22 cellular contexts compared by ENCODE assay signal in the genomic region with DNA sequence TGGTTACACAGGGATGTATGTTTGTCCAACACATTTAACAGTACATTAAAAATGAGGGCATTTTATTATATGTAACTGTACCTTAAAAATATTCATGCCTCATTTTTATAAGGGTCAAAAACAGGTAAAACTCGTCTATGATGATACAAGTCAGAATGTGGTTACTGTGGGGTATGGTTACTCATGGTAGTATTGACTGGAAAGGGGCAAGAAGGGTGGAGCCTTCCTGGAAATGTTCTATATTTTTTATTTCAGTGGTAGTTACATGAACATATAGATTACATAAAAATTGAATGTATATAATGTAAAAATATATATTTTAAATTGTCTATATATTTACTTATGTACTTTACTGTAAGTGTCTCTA.
A peak's percentile ranks its signal among the peaks of the same experiment; 100 is the strongest.
DNase-seq lines count a peak whose midpoint lies in the region; ATAC-seq and TF ChIP-seq lines count a peak whose summit lies in the region.
"Had no signal": no experiment of that assay in that cellular context is flagged by ENCODE, and none has a peak within 500 bp of the region (broad histone marks: within the 10 kb centered on the region; RNA-seq: fewer than 3 reads in every experiment).

No MANE protein-coding gene starts in this region.

- H3K79me2 ChIP-seq in KMS-11 (ENCODE audit: insufficient read depth, low read depth) = no peaks in the 10 kb centered on the region

- H3K36me3 ChIP-seq in KMS-11 (ENCODE audit: insufficient read depth) = no peaks in the 10 kb centered on the region
- H3K36me3 ChIP-seq in heart left ventricle = no peaks in the 10 kb centered on the region

- DNase-seq in activated CD4-positive, alpha-beta T cell treated with anti-CD3 and anti-CD28 coated beads for 36 hours = no peak
- DNase-seq in activated CD4-positive, alpha-beta T cell treated with anti-CD3 and anti-CD28 coated beads for 4 hours = no peak
- DNase-seq in immature natural killer cell (no peak), NCI-H748 (lab: John Stamatoyannopoulos, UW; ENCODE audit: unreplicated experiment) (no peak), anterior cingulate cortex (lab: John Stamatoyannopoulos, UW) (no peak), heart left ventricle (no peak)
- DNase-seq: 8988T; activated CD8-positive, alpha-beta memory T cell treated with anti-CD3 and anti-CD28 coated beads for 24 hours; activated gamma-delta T cell treated with Interleukin-2 at 50 U/mL for 16 hours; body of pancreas; GM23248; hypothalamus; kidney; NCI-H1092; NCI-H2081; stimulated activated CD4-positive, alpha-beta T cell treated with anti-CD3 and anti-CD28 coated beads, Interleukin-4, amount 100 ng/mL, for 1 hour had no signal

- H3K4me1 ChIP-seq in KMS-11 (ENCODE audit: low read depth, poor library complexity, severe bottlenecking) = peaks cover 63% of the 10 kb centered on the region
- peaks cover 0 to 38% (median 22%) of the 10 kb centered on the region in 12 donors for H3K4me1 ChIP-seq in heart left ventricle

- no peaks in the 10 kb centered on the region for H4K20me1 ChIP-seq in KMS-11 (ENCODE audit: insufficient read depth)

- 89 to 95% (median 92%) methylated on average over 1 of the region's 1 CpG for WGBS in heart left ventricle, 4 donors

- H3K27ac Mint-ChIP-seq in activated CD4-positive, alpha-beta T cell treated with anti-CD3 and anti-CD28 coated beads for 36 hours = peak overlapping the region; percentile 100
- peak overlapping the region; percentile 99 for H3K27ac Mint-ChIP-seq in activated T-helper 17 cell treated with anti-CD3 and anti-CD28 coated beads, Interleukin-2, amount 50 U/mL, for 72 hours
- peak overlapping the region; percentile 3 to 77 (median 44) for H3K27ac Mint-ChIP-seq in immature natural killer cell
- H3K27ac Mint-ChIP-seq: progenitor cell of endocrine pancreas had no signal

- H3K4me2 ChIP-seq in KMS-11 = peak overlapping the region; percentile 19; the same call in 1 of the 2 replicates

- H3K4me3 ChIP-seq in KMS-11 (IDR thresholded peaks at IDR 0.05; ENCODE audit: insufficient read depth, low read depth, low read length) (no peak overlapping the region), heart left ventricle (no peak overlapping the region)
- H3K4me3 ChIP-seq: body of pancreas, coronary artery, GM23248, K562, skin epidermis had no signal

- H3K27ac ChIP-seq in KMS-11 (no peak overlapping the region), heart left ventricle (no peak overlapping the region)
- H3K27ac ChIP-seq: body of pancreas, coronary artery, GM23248 had no signal

- intact Hi-C loops in activated CD4-positive, alpha-beta T cell treated with anti-CD3 and anti-CD28 coated beads for 36 hours (cut with DNase I, micrococcal nuclease) = loop anchor here (1.0 to 5.0 kb wide), 6 partner anchors 14 to 100 kb away; a partner anchor contains a TSS
- intact Hi-C loops in heart left ventricle (cut with DNase I) = no loop called here

- peak; percentile 31 for ATAC-seq in activated CD4-positive, alpha-beta T cell treated with anti-CD3 and anti-CD28 coated beads for 36 hours
- ATAC-seq in activated T-helper 17 cell treated with anti-CD3 and anti-CD28 coated beads, Interleukin-2, amount 50 U/mL, for 72 hours (replicated peaks) = peak; percentile 63
- no peak for ATAC-seq in heart left ventricle
- ATAC-seq: body of pancreas had no signal

- H3K9me3 Mint-ChIP-seq in activated CD4-positive, alpha-beta T cell treated with anti-CD3 and anti-CD28 coated beads for 36 hours (ENCODE audit: low read depth) = no peaks in the 10 kb centered on the region
- H3K9me3 Mint-ChIP-seq in activated T-helper 17 cell treated with anti-CD3 and anti-CD28 coated beads, Interleukin-2, amount 50 U/mL, for 72 hours = no peaks in the 10 kb centered on the region
- no peaks in the 10 kb centered on the region for H3K9me3 Mint-ChIP-seq in immature natural killer cell

- no peaks in the 10 kb centered on the region for H3K9me3 ChIP-seq in heart left ventricle
- H3K9me3 ChIP-seq: body of pancreas had no signal

- POLR2A ChIA-PET in activated CD4-positive, alpha-beta T cell treated with anti-CD3 and anti-CD28 coated beads for 36 hours (lab: Charles Lee) = no interaction called here

- H3K9ac ChIP-seq in KMS-11 = no peak overlapping the region
- H3K9ac ChIP-seq: GM23248 had no signal

- H3K27me3 Mint-ChIP-seq in activated CD4-positive, alpha-beta T cell treated with anti-CD3 and anti-CD28 coated beads for 36 hours = no peaks in the 10 kb centered on the region
- H3K27me3 Mint-ChIP-seq in activated T-helper 17 cell treated with anti-CD3 and anti-CD28 coated beads, Interleukin-2, amount 50 U/mL, for 72 hours = no peaks in the 10 kb centered on the region
- peaks cover 0 to 2% (median 0%) of the 10 kb centered on the region in 3 donors for H3K27me3 Mint-ChIP-seq in immature natural killer cell (ENCODE audit: low read depth in 3 of 3)
- H3K27me3 Mint-ChIP-seq: progenitor cell of endocrine pancreas had no signal

- H3K36me3 Mint-ChIP-seq in activated CD4-positive, alpha-beta T cell treated with anti-CD3 and anti-CD28 coated beads for 36 hours (ENCODE audit: low read depth) = peaks cover 17% of the 10 kb centered on the region
- no peaks in the 10 kb centered on the region for H3K36me3 Mint-ChIP-seq in activated T-helper 17 cell treated with anti-CD3 and anti-CD28 coated beads, Interleukin-2, amount 50 U/mL, for 72 hours (ENCODE audit: low read depth)
- H3K36me3 Mint-ChIP-seq in immature natural killer cell = peaks cover 0 to 7% (median 0%) of the 10 kb centered on the region in 3 donors

- CTCF ChIA-PET in activated CD4-positive, alpha-beta T cell treated with anti-CD3 and anti-CD28 coated beads for 36 hours (lab: Charles Lee) = interaction anchor here (0.8 to 1.9 kb wide), 6 partner anchors 12 to 118 kb away, joined by 3 to 8 read pairs (median 5); no protein-coding TSS in a partner anchor

- H3K4me3 Mint-ChIP-seq in activated CD4-positive, alpha-beta T cell treated with anti-CD3 and anti-CD28 coated beads for 36 hours = peak overlapping the region; percentile 36
- peak overlapping the region; percentile 86 for H3K4me3 Mint-ChIP-seq in activated T-helper 17 cell treated with anti-CD3 and anti-CD28 coated beads, Interleukin-2, amount 50 U/mL, for 72 hours
- H3K4me3 Mint-ChIP-seq in immature natural killer cell = peak overlapping the region in 3 of 5 donors; percentile 2 to 61 (median 28)

- TF ChIP-seq CTCF in KMS-11 (conservative IDR thresholded peaks at IDR 0.05; ENCODE audit: low read depth, low read length) (no peak), heart left ventricle (IDR thresholded peaks at IDR 0.05) (no peak)

- H3K4me1 Mint-ChIP-seq in activated CD4-positive, alpha-beta T cell treated with anti-CD3 and anti-CD28 coated beads for 36 hours = peaks cover 92% of the 10 kb centered on the region
- peaks cover 65% of the 10 kb centered on the region for H3K4me1 Mint-ChIP-seq in activated T-helper 17 cell treated with anti-CD3 and anti-CD28 coated beads, Interleukin-2, amount 50 U/mL, for 72 hours
- H3K4me1 Mint-ChIP-seq in immature natural killer cell = peaks cover 80 to 91% of the 10 kb centered on the region in 2 donors

- no peak for TF ChIP-seq POLR2A in heart left ventricle (IDR thresholded peaks at IDR 0.05)

- no peaks in the 10 kb centered on the region for H3K27me3 ChIP-seq in KMS-11 (ENCODE audit: insufficient read depth, low read depth)
- H3K27me3 ChIP-seq in heart left ventricle = no peaks in the 10 kb centered on the region
- H3K27me3 ChIP-seq: body of pancreas had no signal

- no peak overlapping the region for H2AFZ ChIP-seq in KMS-11 (ENCODE audit: low read depth)
- H2AFZ ChIP-seq: GM23248 had no signal

Comparison
In these comparisons a context has a peak if more than half of its experiments do, and no peak if none do; other contexts are left out.
1. ATAC-seq: peak in activated CD4-positive, alpha-beta T cell treated with anti-CD3 and anti-CD28 coated beads for 36 hours (single experiment) and activated T-helper 17 cell treated with anti-CD3 and anti-CD28 coated beads, Interleukin-2, amount 50 U/mL, for 72 hours (single experiment); none in heart left ventricle (0 of 4).
2. H3K27ac Mint-ChIP-seq: peak in every context shown above with its lines; median percentile 100 in activated CD4-positive, alpha-beta T cell treated with anti-CD3 and anti-CD28 coated beads for 36 hours; 99 in activated T-helper 17 cell treated with anti-CD3 and anti-CD28 coated beads, Interleukin-2, amount 50 U/mL, for 72 hours; 44 in immature natural killer cell.
3. H3K4me3 Mint-ChIP-seq: peak in every context shown above with its lines; median percentile 86 in activated T-helper 17 cell treated with anti-CD3 and anti-CD28 coated beads, Interleukin-2, amount 50 U/mL, for 72 hours; 36 in activated CD4-positive, alpha-beta T cell treated with anti-CD3 and anti-CD28 coated beads for 36 hours; 28 in immature natural killer cell.
4. intact Hi-C loops: an anchor here in activated CD4-positive, alpha-beta T cell treated with anti-CD3 and anti-CD28 coated beads for 36 hours (1.0 to 5.0 kb wide); none called in heart left ventricle.